In the genomic region with DNA sequence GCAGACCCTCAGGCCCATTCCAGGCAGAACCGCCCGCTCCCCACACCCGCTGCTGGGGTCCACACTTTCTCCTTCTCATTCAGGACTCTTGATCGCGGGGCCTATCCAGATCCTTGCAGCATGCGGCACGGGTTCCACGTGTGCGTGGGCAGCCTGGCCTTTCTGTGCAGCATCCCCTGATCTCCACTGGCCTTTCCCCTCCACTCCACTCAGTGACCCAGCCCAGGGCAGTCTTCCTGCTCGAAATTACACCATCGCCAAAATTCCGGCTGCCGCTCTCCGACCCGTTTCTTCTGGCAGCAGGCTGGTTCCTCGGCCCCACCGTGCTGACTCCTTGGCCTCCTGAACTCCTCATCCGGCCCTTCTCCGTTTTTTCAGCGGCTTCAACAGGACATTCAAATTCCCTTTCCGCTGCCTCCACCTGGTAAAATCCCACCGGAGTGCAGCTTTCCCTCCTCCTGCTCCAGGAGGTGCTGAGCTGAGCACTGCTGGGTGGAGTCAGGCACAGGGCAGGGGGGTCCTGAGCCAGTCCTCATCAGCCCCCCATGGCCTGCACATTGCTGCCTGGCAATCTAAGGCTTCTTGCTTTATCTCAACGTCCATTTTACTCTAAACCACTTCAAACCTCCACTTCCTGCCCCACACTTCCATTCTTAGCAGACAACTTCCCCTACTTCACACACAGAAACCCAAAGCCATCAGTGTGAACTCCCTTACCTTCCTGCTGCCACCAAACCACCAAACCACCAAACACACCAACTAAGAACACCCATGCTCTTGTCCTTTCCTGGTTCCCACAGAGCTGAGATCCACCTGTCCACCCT, we compare ENCODE assay signal across 9 cellular contexts. TPM values are rescaled to one million over a fixed set of nuclear protein-coding genes. Genes with fewer than 3 reads are reported as not detected.
A peak's percentile ranks its signal among the peaks of the same experiment; 100 is the strongest.
DNase-seq lines count a peak whose midpoint lies in the region; ATAC-seq, FAIRE-seq and TF ChIP-seq lines count a peak whose summit lies in the region.
"Had no signal": no experiment of that assay in that cellular context is flagged by ENCODE, and none has a peak within 500 bp of the region (broad histone marks: within the 10 kb centered on the region; RNA-seq: fewer than 3 reads in every experiment).

No MANE protein-coding gene starts in this region.

- no peaks in the 10 kb centered on the region for H3K9me3 ChIP-seq in lower lobe of right lung
- no peaks in the 10 kb centered on the region for H3K9me3 ChIP-seq in pancreas

- H3K27ac ChIP-seq in lower lobe of right lung (no peak overlapping the region), pancreas (no peak overlapping the region)
- H3K27ac ChIP-seq: epithelial cell of prostate had no signal

- 86 to 89% methylated on average over 23 of the region's 23 CpGs for WGBS in pancreas, 2 donors

- H3K27me3 ChIP-seq in lower lobe of right lung (ENCODE audit: low read depth) (no peaks in the 10 kb centered on the region), pancreas (no peaks in the 10 kb centered on the region)

- no peak for TF ChIP-seq CTCF in NB4 (IDR thresholded peaks at IDR 0.05; ENCODE audit: low read depth, low read length)
- no peak for TF ChIP-seq CTCF in lower lobe of right lung (IDR thresholded peaks at IDR 0.05)
- no peak for TF ChIP-seq CTCF in pancreas (IDR thresholded peaks at IDR 0.05)

- ATAC-seq in GM18868 (IDR thresholded peaks at IDR 0.05; ENCODE audit: unreplicated experiment) (peak; percentile 66), HG02588 (IDR thresholded peaks at IDR 0.05; ENCODE audit: unreplicated experiment) (peak; percentile 67), lower lobe of right lung (peak; percentile 35 to 42), pancreas (no peak)

- H3K36me3 ChIP-seq in lower lobe of right lung (peaks cover 55% of the 10 kb centered on the region), pancreas (peaks cover 0 to 6% (median 0%) of the 10 kb centered on the region in 3 donors)

- TF ChIP-seq POLR2A in NB4 (IDR thresholded peaks at IDR 0.05; ENCODE audit: extremely low read depth, insufficient read length): no peak

- intact Hi-C loops in lower lobe of right lung (cut with DNase I): no loop called here
- intact Hi-C loops in pancreas (cut with DNase I): no loop called here

- DNase-seq in NB4 (ENCODE audit: low read depth): peak; percentile 66
- DNase-seq in lower lobe of right lung: no peak
- DNase-seq in pancreas: no peak
- DNase-seq in SW480 (ENCODE audit: low spot score): no peak
- DNase-seq in mucosa of gallbladder (ENCODE audit: low spot score): no peak
- DNase-seq in NCI-H748 treated with DMSO at 0.1 percent for 48 hours (lab: John Stamatoyannopoulos, UW): no peak

- H3K4me3 ChIP-seq in NB4 (ENCODE audit: low read depth, low read length) (no peak overlapping the region), lower lobe of right lung (no peak overlapping the region), pancreas (no peak overlapping the region)

- peaks cover 40% of the 10 kb centered on the region for H3K4me1 ChIP-seq in lower lobe of right lung
- peaks cover 4 to 10% (median 7%) of the 10 kb centered on the region in 3 donors for H3K4me1 ChIP-seq in pancreas

- no peak for FAIRE-seq in pancreas (lab: Jason Lieb, UNC)

RNA-seq across cellular contexts. Expression of gene SFT2D1, which starts 9.0 kb away (rescaled TPM):
- total RNA-seq in lower lobe of right lung (52.8 TPM), pancreas (10 to 100 TPM; 14.5 to 31.8 (median 22.6) TPM), mucosa of gallbladder (43.9 TPM)
- polyA plus RNA-seq in pancreas: 10 to 100 TPM; 29.5 to 38.9 TPM

RNA-seq across cellular contexts. Expression of gene PRR18, which starts 25.2 kb away (rescaled TPM):
- total RNA-seq in lower lobe of right lung (0.59 TPM), pancreas (under 1 TPM; 0.06 to 0.61 (median 0.38) TPM), mucosa of gallbladder (not detected)
- under 1 TPM; 0.23 to 0.40 TPM for polyA plus RNA-seq in pancreas

RNA-seq across cellular contexts. Expression of gene MPC1, which starts 49.4 kb away (rescaled TPM):
- total RNA-seq in lower lobe of right lung: 46.8 TPM
- 10 to 100 TPM; 17.0 to 33.0 (median 24.0) TPM for total RNA-seq in pancreas
- polyA plus RNA-seq in pancreas: 10 to 100 TPM; 42.6 to 56.3 TPM
- total RNA-seq in mucosa of gallbladder: 45.9 TPM

Comparison
In these comparisons a context has a peak if more than half of its experiments do, and no peak if none do; other contexts are left out.
1. ATAC-seq: peak in GM18868 (single experiment), HG02588 (single experiment) and lower lobe of right lung (2 of 2); none in pancreas (0 of 4).